14 cellular contexts compared by ENCODE assay signal in genomic region chr5:107425541-107426031, GRCh38.
DNase-seq lines count a peak whose midpoint lies in the region; ATAC-seq and TF ChIP-seq lines count a peak whose summit lies in the region.
"Had no signal": no experiment of that assay in that cellular context is flagged by ENCODE, and none has a peak within 500 bp of the region (broad histone marks: within the 10 kb centered on the region; RNA-seq: fewer than 3 reads in every experiment).

No MANE protein-coding gene starts in this region.

- TF ChIP-seq CTCF in AG09319 (IDR thresholded peaks at IDR 0.05; ENCODE audit: low read depth, low read length) = no peak

- ATAC-seq in HG03442 (IDR thresholded peaks at IDR 0.05; ENCODE audit: unreplicated experiment) = no peak
- ATAC-seq in GM19463 (IDR thresholded peaks at IDR 0.05; ENCODE audit: unreplicated experiment) = no peak
- no peak for ATAC-seq in GM21360 (IDR thresholded peaks at IDR 0.05; ENCODE audit: unreplicated experiment)
- ATAC-seq in GM18868 (IDR thresholded peaks at IDR 0.05; ENCODE audit: unreplicated experiment) = no peak
- ATAC-seq: CD8-positive, alpha-beta T cell; HepG2; T-helper 17 cell had no signal

- peak; percentile 34 for DNase-seq in AG09319 (ENCODE audit: extremely low read depth, low read depth)
- DNase-seq in NCI-H226 = peak; percentile 84
- DNase-seq in dedifferentiated amniotic fluid mesenchymal stem cell (ENCODE audit: extremely low spot score) = peak; percentile 80
- peak; percentile 15 for DNase-seq in midbrain (lab: John Stamatoyannopoulos, UW)
- DNase-seq: CD8-positive, alpha-beta T cell; colonic mucosa; immature natural killer cell; NCI-H2227 treated with DMSO at 0.1 percent for 48 hours; T-helper 17 cell had no signal

Comparison
In these comparisons a context has a peak if more than half of its experiments do, and no peak if none do; other contexts are left out.
1. DNase-seq: peak in every context shown above with its lines; median percentile 84 in NCI-H226; 80 in dedifferentiated amniotic fluid mesenchymal stem cell; 34 in AG09319; 15 in midbrain.